In genomic region chr14:100138082-100138787, GRCh38 we compare ENCODE assay signal across 16 cellular contexts. TPM values are rescaled to one million over a fixed set of nuclear protein-coding genes. Genes with fewer than 3 reads are reported as not detected.
DNase-seq lines count a peak whose midpoint lies in the region; ATAC-seq and TF ChIP-seq lines count a peak whose summit lies in the region.
"Had no signal": no experiment of that assay in that cellular context is flagged by ENCODE, and none has a peak within 500 bp of the region (broad histone marks: within the 10 kb centered on the region; RNA-seq: fewer than 3 reads in every experiment).

No MANE protein-coding gene starts in this region.

- H3K79me2 ChIP-seq in hepatocyte (no peaks in the 10 kb centered on the region), trophoblast cell (ENCODE audit: control insufficient read depth, insufficient read depth, low read length, poor library complexity) (no peaks in the 10 kb centered on the region)

- H4K20me1 ChIP-seq in hepatocyte (ENCODE audit: insufficient read depth, poor library complexity, severe bottlenecking) = no peaks in the 10 kb centered on the region

- no peak for TF ChIP-seq POLR2A in esophagus muscularis mucosa (IDR thresholded peaks at IDR 0.05; ENCODE audit: low read depth)

- 89% methylated on average over 8 of the region's 8 CpGs for WGBS in hepatocyte (ENCODE audit: low lambda C conversion rate, missing lambda C conversion rate)
- WGBS in esophagus muscularis mucosa = 79% methylated on average over 7 of the region's 8 CpGs
- no CpG with 5 or more reads among the region's 8 CpGs for WGBS in trophoblast cell (ENCODE audit: extremely low coverage, insufficient coverage, insufficient read length)

- no peaks in the 10 kb centered on the region for H3K79me1 ChIP-seq in trophoblast cell (ENCODE audit: low read length)

- no peak overlapping the region for H4K91ac ChIP-seq in trophoblast cell (ENCODE audit: low read depth, low read length)

- H4K12ac ChIP-seq in trophoblast cell (ENCODE audit: low read depth, low read length) = no peak overlapping the region

- DNase-seq in natural killer cell (no peak), cerebellum (ENCODE audit: low spot score) (peak; percentile 87), hepatocyte (ENCODE audit: low spot score) (no peak), esophagus muscularis mucosa (ENCODE audit: extremely low spot score) (no peak), trophoblast cell (no peak)
- DNase-seq in natural killer cell treated with Interleukin-12 subunit alpha and Interleukin-12 subunit beta and Interleukin-15 and Interleukin-18, amount 100 ng/mL, for 72 hours (ENCODE audit: low spot score) = no peak
- DNase-seq in activated CD8-positive, alpha-beta memory T cell treated with anti-CD3 and anti-CD28 coated beads for 24 hours = no peak
- DNase-seq: amygdala, dermis blood vessel endothelial cell, gastrocnemius medialis, MG63, NCI-H345 had no signal

- no peak overlapping the region for H2AK5ac ChIP-seq in trophoblast cell (ENCODE audit: low read length)

- H3K9me2 ChIP-seq in hepatocyte (replicated peaks; ENCODE audit: insufficient read depth) = no peaks in the 10 kb centered on the region

- peak overlapping the region; percentile 57 to 76 for H3K27ac Mint-ChIP-seq in natural killer cell
- peak overlapping the region in 1 of 2 donors; percentile 75 for H3K27ac Mint-ChIP-seq in natural killer cell treated with Interleukin-12 subunit alpha and Interleukin-12 subunit beta and Interleukin-15 and Interleukin-18, amount 100 ng/mL, for 72 hours

- ATAC-seq in natural killer cell (no peak), HG03565 (IDR thresholded peaks at IDR 0.05; ENCODE audit: unreplicated experiment) (peak; percentile 61)
- ATAC-seq in natural killer cell treated with Interleukin-12 subunit alpha and Interleukin-12 subunit beta and Interleukin-15 and Interleukin-18, amount 100 ng/mL, for 72 hours = no peak

- H4K8ac ChIP-seq in trophoblast cell (ENCODE audit: low read depth, low read length) = no peak overlapping the region

- H3K23ac ChIP-seq in trophoblast cell (ENCODE audit: low read length) = no peak overlapping the region

- H3K4ac ChIP-seq in trophoblast cell (ENCODE audit: low read depth, low read length) = no peak overlapping the region

- no peaks in the 10 kb centered on the region for H3K9me3 Mint-ChIP-seq in natural killer cell
- H3K9me3 Mint-ChIP-seq in natural killer cell treated with Interleukin-12 subunit alpha and Interleukin-12 subunit beta and Interleukin-15 and Interleukin-18, amount 100 ng/mL, for 72 hours = no peaks in the 10 kb centered on the region

- no peak overlapping the region for H3K4me3 ChIP-seq in hepatocyte
- H3K4me3 ChIP-seq in esophagus muscularis mucosa = no peak overlapping the region
- no peak overlapping the region for H3K4me3 ChIP-seq in trophoblast cell (ENCODE audit: low read depth, low read length)
- H3K4me3 ChIP-seq: gastrocnemius medialis, MG63, upper lobe of left lung had no signal

- H3K9me3 ChIP-seq in hepatocyte (ENCODE audit: low read depth) (no peaks in the 10 kb centered on the region), esophagus muscularis mucosa (no peaks in the 10 kb centered on the region), trophoblast cell (ENCODE audit: insufficient read depth, low read depth, low read length) (no peaks in the 10 kb centered on the region)
- H3K9me3 ChIP-seq: gastrocnemius medialis, MG63, neutrophil, upper lobe of left lung had no signal

- no peak for TF ChIP-seq CTCF in natural killer cell (IDR thresholded peaks at IDR 0.05)
- no peak for TF ChIP-seq CTCF in hepatocyte (IDR thresholded peaks at IDR 0.05; ENCODE audit: poor library complexity)
- TF ChIP-seq CTCF in esophagus muscularis mucosa (IDR thresholded peaks at IDR 0.05) = no peak

- H3K27ac ChIP-seq in hepatocyte (no peak overlapping the region), esophagus muscularis mucosa (replicated peaks in 1 of 4) (no peak overlapping the region), trophoblast cell (ENCODE audit: low read depth, low read length) (no peak overlapping the region)
- H3K27ac ChIP-seq: gastrocnemius medialis, neutrophil, upper lobe of left lung had no signal

- H2BK12ac ChIP-seq in trophoblast cell (ENCODE audit: low read length) = no peak overlapping the region

- H2BK5ac ChIP-seq in trophoblast cell (ENCODE audit: low read depth, low read length, poor library complexity) = no peak overlapping the region

- no peak overlapping the region for H3K4me3 Mint-ChIP-seq in natural killer cell
- H3K4me3 Mint-ChIP-seq in natural killer cell treated with Interleukin-12 subunit alpha and Interleukin-12 subunit beta and Interleukin-15 and Interleukin-18, amount 100 ng/mL, for 72 hours = no peak overlapping the region

- H2AFZ ChIP-seq in hepatocyte (no peak overlapping the region), trophoblast cell (ENCODE audit: insufficient read depth, low read length, poor library complexity) (no peak overlapping the region)

- H3K36me3 ChIP-seq in hepatocyte (replicated peaks; ENCODE audit: insufficient read depth, low read depth) (no peaks in the 10 kb centered on the region), esophagus muscularis mucosa (peaks cover 2 to 65% (median 41%) of the 10 kb centered on the region in 4 donors), trophoblast cell (ENCODE audit: control insufficient read depth in 1 of 2, insufficient read depth in 2 of 2, low read length in 2 of 2) (peaks cover 4 to 10% of the 10 kb centered on the region in 2 experiments)
- H3K36me3 ChIP-seq: gastrocnemius medialis, MG63 had no signal

- no peak overlapping the region for H3K9ac ChIP-seq in trophoblast cell (ENCODE audit: low read length)

- peaks cover 30% of the 10 kb centered on the region for H3K4me1 ChIP-seq in hepatocyte (ENCODE audit: insufficient read depth)
- peaks cover 20 to 30% (median 24%) of the 10 kb centered on the region in 4 donors for H3K4me1 ChIP-seq in esophagus muscularis mucosa
- peaks cover 17 to 20% of the 10 kb centered on the region in 2 experiments for H3K4me1 ChIP-seq in trophoblast cell (ENCODE audit: control insufficient read depth in 1 of 2, insufficient read depth in 2 of 2, low read length in 2 of 2)
- H3K4me1 ChIP-seq: gastrocnemius medialis had no signal

- peaks cover 0 to 8% of the 10 kb centered on the region in 2 donors for H3K4me1 Mint-ChIP-seq in natural killer cell
- H3K4me1 Mint-ChIP-seq in natural killer cell treated with Interleukin-12 subunit alpha and Interleukin-12 subunit beta and Interleukin-15 and Interleukin-18, amount 100 ng/mL, for 72 hours (ENCODE audit: low read depth in 2 of 2) = peaks cover 0 to 12% of the 10 kb centered on the region in 2 donors

- H3K27me3 ChIP-seq in hepatocyte (no peaks in the 10 kb centered on the region), esophagus muscularis mucosa (no peaks in the 10 kb centered on the region), trophoblast cell (ENCODE audit: insufficient read depth, low read length) (no peaks in the 10 kb centered on the region)
- H3K27me3 ChIP-seq: gastrocnemius medialis, MG63, neutrophil, upper lobe of left lung had no signal

- no peak overlapping the region for H3K14ac ChIP-seq in trophoblast cell (ENCODE audit: low read length)

- H2BK120ac ChIP-seq in trophoblast cell (ENCODE audit: insufficient read depth, low read length, poor library complexity) = no peak overlapping the region

- no peaks in the 10 kb centered on the region for H3K36me3 Mint-ChIP-seq in natural killer cell
- peaks cover 5% of the 10 kb centered on the region for H3K36me3 Mint-ChIP-seq in natural killer cell treated with Interleukin-12 subunit alpha and Interleukin-12 subunit beta and Interleukin-15 and Interleukin-18, amount 100 ng/mL, for 72 hours

- no peak for TF ChIP-seq EP300 in esophagus muscularis mucosa (IDR thresholded peaks at IDR 0.05)

- H3K4me2 ChIP-seq in hepatocyte (no peak overlapping the region), trophoblast cell (ENCODE audit: low read length) (no peak overlapping the region)

- H3K27me3 Mint-ChIP-seq in natural killer cell (ENCODE audit: low read depth in 2 of 2) = no peaks in the 10 kb centered on the region
- no peaks in the 10 kb centered on the region for H3K27me3 Mint-ChIP-seq in natural killer cell treated with Interleukin-12 subunit alpha and Interleukin-12 subunit beta and Interleukin-15 and Interleukin-18, amount 100 ng/mL, for 72 hours

- no peak overlapping the region for H3K18ac ChIP-seq in trophoblast cell (ENCODE audit: low read length)

- intact Hi-C loops in natural killer cell (cut with micrococcal nuclease) (no loop called here), esophagus muscularis mucosa (cut with DNase I) (no loop called here)

RNA-seq across cellular contexts. Expression of gene DEGS2, which starts 21.2 kb away (rescaled TPM):
- total RNA-seq in natural killer cell = 1 to 10 TPM in 2 of 3 donors, under 1 TPM in 1; 0.60 to 7.1 (median 4.4) TPM
- under 1 TPM in 1 of 2 donors, not detected in 1; 0.33 TPM for total RNA-seq in natural killer cell treated with Interleukin-12 subunit alpha and Interleukin-12 subunit beta and Interleukin-15 and Interleukin-18, amount 100 ng/mL, for 72 hours
- total RNA-seq in cerebellum = 2.0 TPM
- 1.8 and 5.3 TPM in 2 replicates for total RNA-seq in hepatocyte
- 7.7 and 11.8 TPM in 2 replicates for polyA plus RNA-seq in hepatocyte
- total RNA-seq in esophagus muscularis mucosa = under 1 TPM in 3 of 4 donors, not detected in 1; 0.06 to 0.33 (median 0.11) TPM
- polyA plus RNA-seq in trophoblast cell (2013) = 4.2 and 4.6 TPM in 2 replicates
- total RNA-seq: RPMI7951 had no signal
